Comparison of ENCODE assay signal across 1 cellular context in the genomic region with DNA sequence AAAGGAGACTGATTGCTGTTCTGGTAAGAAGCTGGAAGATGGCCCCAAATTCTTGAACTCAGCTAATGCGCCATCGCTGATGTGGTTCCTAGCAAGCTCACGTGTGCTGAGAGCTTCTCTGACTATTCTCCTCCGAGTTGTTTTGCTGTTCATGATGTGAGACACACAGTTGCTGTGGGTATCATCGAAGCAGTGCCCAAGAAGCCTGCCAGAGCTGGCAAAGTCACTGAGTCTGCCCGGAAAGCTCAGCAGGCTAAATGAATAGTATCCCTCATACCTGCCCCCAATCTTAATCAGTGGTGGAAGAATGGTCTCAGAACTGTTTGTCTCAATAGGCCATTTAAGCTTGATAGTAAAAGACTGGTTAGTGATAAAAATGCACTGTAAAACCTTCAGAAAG.
TF ChIP-seq lines count a peak whose summit lies in the region.

No MANE protein-coding gene starts in this region.

TF ChIP-seq in SK-N-SH treated with all-trans-retinoic acid at 6 μM for 48 hours, 23 proteins besides CTCF, POLR2A, EP300 and RAD21 (continued from another document):
- TF ChIP-seq, protein P1, sequence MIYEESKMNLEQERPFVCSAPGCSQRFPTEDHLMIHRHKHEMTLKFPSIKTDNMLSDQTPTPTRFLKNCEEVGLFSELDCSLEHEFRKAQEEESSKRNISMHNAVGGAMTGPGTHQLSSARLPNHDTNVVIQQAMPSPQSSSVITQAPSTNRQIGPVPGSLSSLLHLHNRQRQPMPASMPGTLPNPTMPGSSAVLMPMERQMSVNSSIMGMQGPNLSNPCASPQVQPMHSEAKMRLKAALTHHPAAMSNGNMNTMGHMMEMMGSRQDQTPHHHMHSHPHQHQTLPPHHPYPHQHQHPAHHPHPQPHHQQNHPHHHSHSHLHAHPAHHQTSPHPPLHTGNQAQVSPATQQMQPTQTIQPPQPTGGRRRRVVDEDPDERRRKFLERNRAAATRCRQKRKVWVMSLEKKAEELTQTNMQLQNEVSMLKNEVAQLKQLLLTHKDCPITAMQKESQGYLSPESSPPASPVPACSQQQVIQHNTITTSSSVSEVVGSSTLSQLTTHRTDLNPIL (CRISPR knock-in tag; IDR thresholded peaks at IDR 0.05; ENCODE audit: low read depth), result no peak
- TF ChIP-seq SNAI2 (CRISPR knock-in tag; IDR thresholded peaks at IDR 0.05) (no peak), BACH2 (CRISPR knock-in tag; IDR thresholded peaks at IDR 0.05; ENCODE audit: borderline replicate concordance) (no peak)
- TF ChIP-seq, protein P2, sequence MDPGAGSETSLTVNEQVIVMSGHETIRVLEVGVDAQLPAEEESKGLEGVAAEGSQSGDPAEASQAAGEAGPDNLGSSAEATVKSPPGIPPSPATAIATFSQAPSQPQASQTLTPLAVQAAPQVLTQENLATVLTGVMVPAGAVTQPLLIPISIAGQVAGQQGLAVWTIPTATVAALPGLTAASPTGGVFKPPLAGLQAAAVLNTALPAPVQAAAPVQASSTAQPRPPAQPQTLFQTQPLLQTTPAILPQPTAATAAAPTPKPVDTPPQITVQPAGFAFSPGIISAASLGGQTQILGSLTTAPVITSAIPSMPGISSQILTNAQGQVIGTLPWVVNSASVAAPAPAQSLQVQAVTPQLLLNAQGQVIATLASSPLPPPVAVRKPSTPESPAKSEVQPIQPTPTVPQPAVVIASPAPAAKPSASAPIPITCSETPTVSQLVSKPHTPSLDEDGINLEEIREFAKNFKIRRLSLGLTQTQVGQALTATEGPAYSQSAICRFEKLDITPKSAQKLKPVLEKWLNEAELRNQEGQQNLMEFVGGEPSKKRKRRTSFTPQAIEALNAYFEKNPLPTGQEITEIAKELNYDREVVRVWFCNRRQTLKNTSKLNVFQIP (CRISPR knock-in tag; IDR thresholded peaks at IDR 0.05; ENCODE audit: borderline replicate concordance, low read depth), result no peak
TF ChIP-seq in SK-N-SH treated with all-trans-retinoic acid at 6 μM for 48 hours: peak in this region for 0.
